In the genomic region with DNA sequence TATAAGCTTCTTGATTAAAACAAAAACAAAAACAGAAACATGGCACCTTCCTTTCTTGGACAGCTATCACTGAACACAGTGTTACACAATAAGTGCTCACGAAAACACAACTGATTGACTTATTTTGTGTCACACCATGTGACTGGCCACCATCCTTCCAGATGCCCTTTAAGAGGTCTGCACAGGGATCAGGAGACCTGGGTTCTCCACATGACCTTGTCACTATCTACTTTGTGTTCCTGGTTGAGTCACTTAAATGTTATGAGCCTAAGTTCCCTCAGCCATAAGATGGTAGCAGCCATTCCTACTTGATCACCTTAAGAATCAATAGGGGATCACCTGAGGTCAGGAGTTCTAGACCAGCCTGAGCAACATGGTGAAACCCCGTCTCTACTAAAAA, we compare ENCODE assay signal across 3 cellular contexts.
TF ChIP-seq lines count a peak whose summit lies in the region.

No MANE protein-coding gene starts in this region.

TF ChIP-seq in GM12878, 131 proteins besides CTCF, POLR2A, EP300 and RAD21 (continues in another document):
- TF ChIP-seq GATAD2B (conservative IDR thresholded peaks at IDR 0.05; ENCODE audit: low read depth) = no peak
- TF ChIP-seq FOS (IDR thresholded peaks at IDR 0.05; ENCODE audit: borderline replicate concordance, extremely low read depth, insufficient read length) = no peak
- TF ChIP-seq, protein P1, sequence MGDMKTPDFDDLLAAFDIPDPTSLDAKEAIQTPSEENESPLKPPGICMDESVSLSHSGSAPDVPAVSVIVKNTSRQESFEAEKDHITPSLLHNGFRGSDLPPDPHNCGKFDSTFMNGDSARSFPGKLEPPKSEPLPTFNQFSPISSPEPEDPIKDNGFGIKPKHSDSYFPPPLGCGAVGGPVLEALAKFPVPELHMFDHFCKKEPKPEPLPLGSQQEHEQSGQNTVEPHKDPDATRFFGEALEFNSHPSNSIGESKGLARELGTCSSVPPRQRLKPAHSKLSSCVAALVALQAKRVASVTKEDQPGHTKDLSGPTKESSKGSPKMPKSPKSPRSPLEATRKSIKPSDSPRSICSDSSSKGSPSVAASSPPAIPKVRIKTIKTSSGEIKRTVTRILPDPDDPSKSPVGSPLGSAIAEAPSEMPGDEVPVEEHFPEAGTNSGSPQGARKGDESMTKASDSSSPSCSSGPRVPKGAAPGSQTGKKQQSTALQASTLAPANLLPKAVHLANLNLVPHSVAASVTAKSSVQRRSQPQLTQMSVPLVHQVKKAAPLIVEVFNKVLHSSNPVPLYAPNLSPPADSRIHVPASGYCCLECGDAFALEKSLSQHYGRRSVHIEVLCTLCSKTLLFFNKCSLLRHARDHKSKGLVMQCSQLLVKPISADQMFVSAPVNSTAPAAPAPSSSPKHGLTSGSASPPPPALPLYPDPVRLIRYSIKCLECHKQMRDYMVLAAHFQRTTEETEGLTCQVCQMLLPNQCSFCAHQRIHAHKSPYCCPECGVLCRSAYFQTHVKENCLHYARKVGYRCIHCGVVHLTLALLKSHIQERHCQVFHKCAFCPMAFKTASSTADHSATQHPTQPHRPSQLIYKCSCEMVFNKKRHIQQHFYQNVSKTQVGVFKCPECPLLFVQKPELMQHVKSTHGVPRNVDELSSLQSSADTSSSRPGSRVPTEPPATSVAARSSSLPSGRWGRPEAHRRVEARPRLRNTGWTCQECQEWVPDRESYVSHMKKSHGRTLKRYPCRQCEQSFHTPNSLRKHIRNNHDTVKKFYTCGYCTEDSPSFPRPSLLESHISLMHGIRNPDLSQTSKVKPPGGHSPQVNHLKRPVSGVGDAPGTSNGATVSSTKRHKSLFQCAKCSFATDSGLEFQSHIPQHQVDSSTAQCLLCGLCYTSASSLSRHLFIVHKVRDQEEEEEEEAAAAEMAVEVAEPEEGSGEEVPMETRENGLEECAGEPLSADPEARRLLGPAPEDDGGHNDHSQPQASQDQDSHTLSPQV (IDR thresholded peaks at IDR 0.05) = no peak
- TF ChIP-seq LARP7 (IDR thresholded peaks at IDR 0.05) = no peak
- TF ChIP-seq, protein P2, sequence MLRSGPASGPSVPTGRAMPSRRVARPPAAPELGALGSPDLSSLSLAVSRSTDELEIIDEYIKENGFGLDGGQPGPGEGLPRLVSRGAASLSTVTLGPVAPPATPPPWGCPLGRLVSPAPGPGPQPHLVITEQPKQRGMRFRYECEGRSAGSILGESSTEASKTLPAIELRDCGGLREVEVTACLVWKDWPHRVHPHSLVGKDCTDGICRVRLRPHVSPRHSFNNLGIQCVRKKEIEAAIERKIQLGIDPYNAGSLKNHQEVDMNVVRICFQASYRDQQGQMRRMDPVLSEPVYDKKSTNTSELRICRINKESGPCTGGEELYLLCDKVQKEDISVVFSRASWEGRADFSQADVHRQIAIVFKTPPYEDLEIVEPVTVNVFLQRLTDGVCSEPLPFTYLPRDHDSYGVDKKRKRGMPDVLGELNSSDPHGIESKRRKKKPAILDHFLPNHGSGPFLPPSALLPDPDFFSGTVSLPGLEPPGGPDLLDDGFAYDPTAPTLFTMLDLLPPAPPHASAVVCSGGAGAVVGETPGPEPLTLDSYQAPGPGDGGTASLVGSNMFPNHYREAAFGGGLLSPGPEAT (IDR thresholded peaks at IDR 0.05; ENCODE audit: low read depth) = no peak

TF ChIP-seq in liver, 16 proteins besides CTCF, POLR2A, EP300 and RAD21:
- TF ChIP-seq NR2F2 (IDR thresholded peaks at IDR 0.05) (no peak), GABPA (IDR thresholded peaks at IDR 0.05 in 1 of 2, conservative IDR thresholded peaks at IDR 0.05 in 1 of 2) (no peak), HNF4A (conservative IDR thresholded peaks at IDR 0.05) (no peak), HNF4G (IDR thresholded peaks at IDR 0.05) (no peak), RXRA (IDR thresholded peaks at IDR 0.05) (no peak)

TF ChIP-seq in GM23338, 12 proteins besides CTCF, POLR2A, EP300 and RAD21:
- TF ChIP-seq ZNF331 (CRISPR knock-in tag; IDR thresholded peaks at IDR 0.05; ENCODE audit: low read depth) (no peak), NANOG (IDR thresholded peaks at IDR 0.05; ENCODE audit: borderline replicate concordance) (no peak), EZH2 (IDR thresholded peaks at IDR 0.05; ENCODE audit: low read depth, unreplicated experiment) (no peak), POLR2AphosphoS5 (IDR thresholded peaks at IDR 0.05; ENCODE audit: low read depth) (no peak), EZH2phosphoT487 (IDR thresholded peaks at IDR 0.05; ENCODE audit: unreplicated experiment) (no peak), JUNB (IDR thresholded peaks at IDR 0.05; ENCODE audit: unreplicated experiment) (no peak), STAT1 (IDR thresholded peaks at IDR 0.05; ENCODE audit: unreplicated experiment) (no peak), CREB1 (CRISPR knock-in tag; IDR thresholded peaks at IDR 0.05; ENCODE audit: low read depth) (no peak), ZNF114 (CRISPR knock-in tag; IDR thresholded peaks at IDR 0.05) (no peak)
- TF ChIP-seq, protein P3, sequence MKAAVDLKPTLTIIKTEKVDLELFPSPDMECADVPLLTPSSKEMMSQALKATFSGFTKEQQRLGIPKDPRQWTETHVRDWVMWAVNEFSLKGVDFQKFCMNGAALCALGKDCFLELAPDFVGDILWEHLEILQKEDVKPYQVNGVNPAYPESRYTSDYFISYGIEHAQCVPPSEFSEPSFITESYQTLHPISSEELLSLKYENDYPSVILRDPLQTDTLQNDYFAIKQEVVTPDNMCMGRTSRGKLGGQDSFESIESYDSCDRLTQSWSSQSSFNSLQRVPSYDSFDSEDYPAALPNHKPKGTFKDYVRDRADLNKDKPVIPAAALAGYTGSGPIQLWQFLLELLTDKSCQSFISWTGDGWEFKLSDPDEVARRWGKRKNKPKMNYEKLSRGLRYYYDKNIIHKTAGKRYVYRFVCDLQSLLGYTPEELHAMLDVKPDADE (IDR thresholded peaks at IDR 0.05) = no peak
- TF ChIP-seq, protein P4, sequence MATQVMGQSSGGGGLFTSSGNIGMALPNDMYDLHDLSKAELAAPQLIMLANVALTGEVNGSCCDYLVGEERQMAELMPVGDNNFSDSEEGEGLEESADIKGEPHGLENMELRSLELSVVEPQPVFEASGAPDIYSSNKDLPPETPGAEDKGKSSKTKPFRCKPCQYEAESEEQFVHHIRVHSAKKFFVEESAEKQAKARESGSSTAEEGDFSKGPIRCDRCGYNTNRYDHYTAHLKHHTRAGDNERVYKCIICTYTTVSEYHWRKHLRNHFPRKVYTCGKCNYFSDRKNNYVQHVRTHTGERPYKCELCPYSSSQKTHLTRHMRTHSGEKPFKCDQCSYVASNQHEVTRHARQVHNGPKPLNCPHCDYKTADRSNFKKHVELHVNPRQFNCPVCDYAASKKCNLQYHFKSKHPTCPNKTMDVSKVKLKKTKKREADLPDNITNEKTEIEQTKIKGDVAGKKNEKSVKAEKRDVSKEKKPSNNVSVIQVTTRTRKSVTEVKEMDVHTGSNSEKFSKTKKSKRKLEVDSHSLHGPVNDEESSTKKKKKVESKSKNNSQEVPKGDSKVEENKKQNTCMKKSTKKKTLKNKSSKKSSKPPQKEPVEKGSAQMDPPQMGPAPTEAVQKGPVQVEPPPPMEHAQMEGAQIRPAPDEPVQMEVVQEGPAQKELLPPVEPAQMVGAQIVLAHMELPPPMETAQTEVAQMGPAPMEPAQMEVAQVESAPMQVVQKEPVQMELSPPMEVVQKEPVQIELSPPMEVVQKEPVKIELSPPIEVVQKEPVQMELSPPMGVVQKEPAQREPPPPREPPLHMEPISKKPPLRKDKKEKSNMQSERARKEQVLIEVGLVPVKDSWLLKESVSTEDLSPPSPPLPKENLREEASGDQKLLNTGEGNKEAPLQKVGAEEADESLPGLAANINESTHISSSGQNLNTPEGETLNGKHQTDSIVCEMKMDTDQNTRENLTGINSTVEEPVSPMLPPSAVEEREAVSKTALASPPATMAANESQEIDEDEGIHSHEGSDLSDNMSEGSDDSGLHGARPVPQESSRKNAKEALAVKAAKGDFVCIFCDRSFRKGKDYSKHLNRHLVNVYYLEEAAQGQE (IDR thresholded peaks at IDR 0.05; ENCODE audit: unreplicated experiment) = no peak
- TF ChIP-seq, protein P5, sequence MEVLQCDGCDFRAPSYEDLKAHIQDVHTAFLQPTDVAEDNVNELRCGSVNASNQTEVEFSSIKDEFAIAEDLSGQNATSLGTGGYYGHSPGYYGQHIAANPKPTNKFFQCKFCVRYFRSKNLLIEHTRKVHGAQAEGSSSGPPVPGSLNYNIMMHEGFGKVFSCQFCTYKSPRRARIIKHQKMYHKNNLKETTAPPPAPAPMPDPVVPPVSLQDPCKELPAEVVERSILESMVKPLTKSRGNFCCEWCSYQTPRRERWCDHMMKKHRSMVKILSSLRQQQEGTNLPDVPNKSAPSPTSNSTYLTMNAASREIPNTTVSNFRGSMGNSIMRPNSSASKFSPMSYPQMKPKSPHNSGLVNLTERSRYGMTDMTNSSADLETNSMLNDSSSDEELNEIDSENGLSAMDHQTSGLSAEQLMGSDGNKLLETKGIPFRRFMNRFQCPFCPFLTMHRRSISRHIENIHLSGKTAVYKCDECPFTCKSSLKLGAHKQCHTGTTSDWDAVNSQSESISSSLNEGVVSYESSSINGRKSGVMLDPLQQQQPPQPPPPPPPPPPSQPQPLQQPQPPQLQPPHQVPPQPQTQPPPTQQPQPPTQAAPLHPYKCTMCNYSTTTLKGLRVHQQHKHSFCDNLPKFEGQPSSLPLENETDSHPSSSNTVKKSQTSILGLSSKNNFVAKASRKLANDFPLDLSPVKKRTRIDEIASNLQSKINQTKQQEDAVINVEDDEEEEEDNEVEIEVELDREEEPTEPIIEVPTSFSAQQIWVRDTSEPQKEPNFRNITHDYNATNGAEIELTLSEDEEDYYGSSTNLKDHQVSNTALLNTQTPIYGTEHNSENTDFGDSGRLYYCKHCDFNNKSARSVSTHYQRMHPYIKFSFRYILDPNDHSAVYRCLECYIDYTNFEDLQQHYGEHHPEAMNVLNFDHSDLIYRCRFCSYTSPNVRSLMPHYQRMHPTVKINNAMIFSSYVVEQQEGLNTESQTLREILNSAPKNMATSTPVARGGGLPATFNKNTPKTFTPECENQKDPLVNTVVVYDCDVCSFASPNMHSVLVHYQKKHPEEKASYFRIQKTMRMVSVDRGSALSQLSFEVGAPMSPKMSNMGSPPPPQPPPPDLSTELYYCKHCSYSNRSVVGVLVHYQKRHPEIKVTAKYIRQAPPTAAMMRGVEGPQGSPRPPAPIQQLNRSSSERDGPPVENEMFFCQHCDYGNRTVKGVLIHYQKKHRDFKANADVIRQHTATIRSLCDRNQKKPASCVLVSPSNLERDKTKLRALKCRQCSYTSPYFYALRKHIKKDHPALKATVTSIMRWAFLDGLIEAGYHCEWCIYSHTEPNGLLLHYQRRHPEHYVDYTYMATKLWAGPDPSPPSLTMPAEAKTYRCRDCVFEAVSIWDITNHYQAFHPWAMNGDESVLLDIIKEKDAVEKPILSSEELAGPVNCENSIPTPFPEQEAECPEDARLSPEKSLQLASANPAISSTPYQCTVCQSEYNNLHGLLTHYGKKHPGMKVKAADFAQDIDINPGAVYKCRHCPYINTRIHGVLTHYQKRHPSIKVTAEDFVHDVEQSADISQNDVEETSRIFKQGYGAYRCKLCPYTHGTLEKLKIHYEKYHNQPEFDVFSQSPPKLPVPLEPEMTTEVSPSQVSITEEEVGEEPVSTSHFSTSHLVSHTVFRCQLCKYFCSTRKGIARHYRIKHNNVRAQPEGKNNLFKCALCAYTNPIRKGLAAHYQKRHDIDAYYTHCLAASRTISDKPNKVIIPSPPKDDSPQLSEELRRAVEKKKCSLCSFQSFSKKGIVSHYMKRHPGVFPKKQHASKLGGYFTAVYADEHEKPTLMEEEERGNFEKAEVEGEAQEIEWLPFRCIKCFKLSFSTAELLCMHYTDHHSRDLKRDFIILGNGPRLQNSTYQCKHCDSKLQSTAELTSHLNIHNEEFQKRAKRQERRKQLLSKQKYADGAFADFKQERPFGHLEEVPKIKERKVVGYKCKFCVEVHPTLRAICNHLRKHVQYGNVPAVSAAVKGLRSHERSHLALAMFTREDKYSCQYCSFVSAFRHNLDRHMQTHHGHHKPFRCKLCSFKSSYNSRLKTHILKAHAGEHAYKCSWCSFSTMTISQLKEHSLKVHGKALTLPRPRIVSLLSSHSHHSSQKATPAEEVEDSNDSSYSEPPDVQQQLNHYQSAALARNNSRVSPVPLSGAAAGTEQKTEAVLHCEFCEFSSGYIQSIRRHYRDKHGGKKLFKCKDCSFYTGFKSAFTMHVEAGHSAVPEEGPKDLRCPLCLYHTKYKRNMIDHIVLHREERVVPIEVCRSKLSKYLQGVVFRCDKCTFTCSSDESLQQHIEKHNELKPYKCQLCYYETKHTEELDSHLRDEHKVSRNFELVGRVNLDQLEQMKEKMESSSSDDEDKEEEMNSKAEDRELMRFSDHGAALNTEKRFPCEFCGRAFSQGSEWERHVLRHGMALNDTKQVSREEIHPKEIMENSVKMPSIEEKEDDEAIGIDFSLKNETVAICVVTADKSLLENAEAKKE (CRISPR knock-in tag; IDR thresholded peaks at IDR 0.05) = no peak
